In genomic region chr9:128068656-128069221, GRCh38 we compare ENCODE assay signal across 8 cellular contexts. TPM values are rescaled to one million over a fixed set of nuclear protein-coding genes. Genes with fewer than 3 reads are reported as not detected.
A peak's percentile ranks its signal among the peaks of the same experiment; 100 is the strongest.
DNase-seq lines count a peak whose midpoint lies in the region; ATAC-seq lines count a peak whose summit lies in the region.

No MANE protein-coding gene starts in this region.

- H3K27me3 Mint-ChIP-seq in CD4-positive, CD25-positive, alpha-beta regulatory T cell = no peaks in the 10 kb centered on the region
- no peaks in the 10 kb centered on the region for H3K27me3 Mint-ChIP-seq in memory B cell

- H3K36me3 Mint-ChIP-seq in CD4-positive, CD25-positive, alpha-beta regulatory T cell = no peaks in the 10 kb centered on the region
- H3K36me3 Mint-ChIP-seq in memory B cell = peaks cover 3% of the 10 kb centered on the region

- peak overlapping the region; percentile 63 to 93 (median 91) for H3K27ac Mint-ChIP-seq in CD4-positive, CD25-positive, alpha-beta regulatory T cell
- H3K27ac Mint-ChIP-seq in memory B cell = peak overlapping the region; percentile 64

- H3K9ac ChIP-seq in HUES48 (ENCODE audit: low read depth, low read length) = peak overlapping the region; percentile 29; the same call in 1 of the 2 replicates

- no peaks in the 10 kb centered on the region for H3K27me3 ChIP-seq in CD4-positive, CD25-positive, alpha-beta regulatory T cell (ENCODE audit: control insufficient read depth, insufficient read depth, low read length)
- H3K27me3 ChIP-seq in HUES48 (ENCODE audit: control insufficient read depth, insufficient read depth, low read length) (no peaks in the 10 kb centered on the region), aorta (ENCODE audit: control insufficient read depth in 1 of 2, insufficient read depth in 2 of 2, low read length in 1 of 2) (no peaks in the 10 kb centered on the region)

- peak overlapping the region; percentile 65 for H3K27ac ChIP-seq in CD4-positive, CD25-positive, alpha-beta regulatory T cell (ENCODE audit: insufficient read depth, low read length, poor library complexity, severe bottlenecking)
- H3K27ac ChIP-seq in HUES48 (ENCODE audit: low read depth, low read length) = no peak overlapping the region
- peak overlapping the region; percentile 70 to 95 for H3K27ac ChIP-seq in aorta (ENCODE audit: low read depth in 1 of 2, low read length in 2 of 2)

- peaks cover 18 to 71% (median 40%) of the 10 kb centered on the region in 4 donors for H3K4me1 Mint-ChIP-seq in CD4-positive, CD25-positive, alpha-beta regulatory T cell
- H3K4me1 Mint-ChIP-seq in memory B cell = peaks cover 42% of the 10 kb centered on the region

- peak overlapping the region; percentile 92 to 96 (median 95) for H3K4me3 Mint-ChIP-seq in CD4-positive, CD25-positive, alpha-beta regulatory T cell
- H3K4me3 Mint-ChIP-seq in memory B cell = peak overlapping the region; percentile 85

- intact Hi-C loops in aorta (cut with DNase I) = no loop called here

- peak in 1 of 3 donors; percentile 32 for DNase-seq in CD4-positive, CD25-positive, alpha-beta regulatory T cell
- peak; percentile 23 for DNase-seq in astrocyte of the hippocampus (ENCODE audit: low read depth, low spot score)
- no peak for DNase-seq in memory B cell (ENCODE audit: low spot score in 2 of 2)
- DNase-seq in aorta = peak in 1 of 2 donors; percentile 79
- no peak for DNase-seq in cerebellar cortex (ENCODE audit: low spot score)
- DNase-seq in HuH-7 (ENCODE audit: low spot score) = no peak

- peak overlapping the region; percentile 80 for H3K4me3 ChIP-seq in CD4-positive, CD25-positive, alpha-beta regulatory T cell (ENCODE audit: low read depth, low read length)
- H3K4me3 ChIP-seq in HUES48 (ENCODE audit: low read depth, low read length) (peak overlapping the region; percentile 81), aorta (ENCODE audit: low read length in 2 of 2) (peak overlapping the region; percentile 81 to 91)

- no peaks in the 10 kb centered on the region for H3K9me3 ChIP-seq in CD4-positive, CD25-positive, alpha-beta regulatory T cell (ENCODE audit: control insufficient read depth in 2 of 2, low read length in 2 of 2)
- H3K9me3 ChIP-seq in HUES48 (ENCODE audit: control insufficient read depth, insufficient read depth, low read length) (no peaks in the 10 kb centered on the region), aorta (ENCODE audit: control insufficient read depth, low read length) (no peaks in the 10 kb centered on the region)

- ATAC-seq in CD4-positive, CD25-positive, alpha-beta regulatory T cell (ENCODE audit: low read depth in 2 of 2) = no peak
- ATAC-seq in memory B cell (ENCODE audit: low read depth) = no peak
- ATAC-seq in aorta (ENCODE audit: low FRiP score) = no peak
- ATAC-seq in HG02763 (IDR thresholded peaks at IDR 0.05; ENCODE audit: unreplicated experiment) = no peak

- peaks cover 78% of the 10 kb centered on the region for H3K4me1 ChIP-seq in CD4-positive, CD25-positive, alpha-beta regulatory T cell (ENCODE audit: control insufficient read depth, insufficient read depth, low read length, poor library complexity, severe bottlenecking)
- H3K4me1 ChIP-seq in HUES48 (ENCODE audit: control insufficient read depth, insufficient read depth, low read length) = peaks cover 26% of the 10 kb centered on the region
- H3K4me1 ChIP-seq in aorta (ENCODE audit: control insufficient read depth in 1 of 2, insufficient read depth in 2 of 2, low read length in 2 of 2) = peaks cover 2 to 7% of the 10 kb centered on the region in 2 donors

- 1 to 2% methylated on average over 16 to 17 of the region's 17 CpGs for whole genome bisulfite sequencing in aorta, 2 donors

- no peaks in the 10 kb centered on the region for H3K9me3 Mint-ChIP-seq in CD4-positive, CD25-positive, alpha-beta regulatory T cell
- no peaks in the 10 kb centered on the region for H3K9me3 Mint-ChIP-seq in memory B cell

- no peaks in the 10 kb centered on the region for H3K36me3 ChIP-seq in CD4-positive, CD25-positive, alpha-beta regulatory T cell (ENCODE audit: control insufficient read depth, insufficient read depth, low read length)
- H3K36me3 ChIP-seq in HUES48 (ENCODE audit: control insufficient read depth, insufficient read depth, low read length) (no peaks in the 10 kb centered on the region), aorta (ENCODE audit: control insufficient read depth in 1 of 2, insufficient read depth in 2 of 2, low read length in 1 of 2) (no peaks in the 10 kb centered on the region)

RNA-seq across cellular contexts. Expression of gene SLC25A25, which starts 0.7 kb away (rescaled TPM):
- total RNA-seq in CD4-positive, CD25-positive, alpha-beta regulatory T cell = 13.8 TPM
- polyA plus RNA-seq in CD4-positive, CD25-positive, alpha-beta regulatory T cell = 10 to 100 TPM; 11.3 to 12.0 (median 11.7) TPM
- total RNA-seq in aorta = 10 to 100 TPM; 16.3 to 40.9 TPM
- polyA plus RNA-seq in aorta = 10 to 100 TPM in 1 of 2 donors, 1 to 10 TPM in 1; 9.8 to 14.3 TPM

RNA-seq across cellular contexts. Expression of gene NAIF1, which starts 1.6 kb away (rescaled TPM):
- 16.8 TPM for total RNA-seq in CD4-positive, CD25-positive, alpha-beta regulatory T cell
- 10 to 100 TPM in 3 of 4 donors, 1 to 10 TPM in 1; 7.8 to 14.7 (median 12.3) TPM for polyA plus RNA-seq in CD4-positive, CD25-positive, alpha-beta regulatory T cell
- 10 to 100 TPM in 1 of 2 donors, 1 to 10 TPM in 1; 5.4 to 10.4 TPM for total RNA-seq in aorta
- polyA plus RNA-seq in aorta = 1 to 10 TPM; 7.0 to 8.9 TPM

RNA-seq across cellular contexts. Expression of gene PTGES2, which starts 58.8 kb away (rescaled TPM):
- total RNA-seq in CD4-positive, CD25-positive, alpha-beta regulatory T cell = 48.6 TPM
- polyA plus RNA-seq in CD4-positive, CD25-positive, alpha-beta regulatory T cell = 10 to 100 TPM; 33.8 to 39.1 (median 37.6) TPM
- total RNA-seq in aorta = 10 to 100 TPM; 37.1 to 38.5 TPM
- polyA plus RNA-seq in aorta = 10 to 100 TPM; 29.9 to 56.2 TPM
